ENCODE assay signal across 25 cellular contexts in genomic region chr1:22323141-22323845, GRCh38.
DNase-seq lines count a peak whose midpoint lies in the region; ATAC-seq and TF ChIP-seq lines count a peak whose summit lies in the region.
"Had no signal": no experiment of that assay in that cellular context is flagged by ENCODE, and none has a peak within 500 bp of the region (broad histone marks: within the 10 kb centered on the region; RNA-seq: fewer than 3 reads in every experiment).

No MANE protein-coding gene starts in this region.

- H3K79me2 ChIP-seq in PC-3 (ENCODE audit: low read length), result no peaks in the 10 kb centered on the region

- peaks cover 53% of the 10 kb centered on the region for H3K27me3 Mint-ChIP-seq in nephron (ENCODE audit: low read depth)
- no peaks in the 10 kb centered on the region for H3K27me3 Mint-ChIP-seq in type B pancreatic cell

- no peaks in the 10 kb centered on the region for H3K9me3 Mint-ChIP-seq in nephron
- no peaks in the 10 kb centered on the region for H3K9me3 Mint-ChIP-seq in type B pancreatic cell
- H3K9me3 Mint-ChIP-seq: CD8-positive, alpha-beta T cell; GM23338; HFFc6 had no signal

- POLR2A ChIA-PET in PC-3 (lab: Charles Lee; ENCODE audit: unreplicated experiment), result no interaction called here

- H3K36me3 Mint-ChIP-seq in nephron (ENCODE audit: low read depth), result no peaks in the 10 kb centered on the region
- H3K36me3 Mint-ChIP-seq in type B pancreatic cell, result no peaks in the 10 kb centered on the region
- H3K36me3 Mint-ChIP-seq: CD8-positive, alpha-beta T cell had no signal

- H3K27me3 ChIP-seq in BLaER1 (no peaks in the 10 kb centered on the region), PC-3 (ENCODE audit: low read length) (no peaks in the 10 kb centered on the region)

- DNase-seq in islet precursor cell (peak; percentile 16), type B pancreatic cell (ENCODE audit: extremely low spot score, unreplicated experiment) (peak; percentile 60), activated gamma-delta T cell (lab: John Stamatoyannopoulos, UW) (no peak), PC-3 (no peak)
- DNase-seq: Caco-2; DMS79; GF-D8; HFFc6; NCI-H1048; NCI-H1694; NCI-H2029 treated with DMSO at 0.1 percent for 48 hours; NCI-H446 treated with DMSO at 0.1 percent for 48 hours; NCI-H526; NK-92 treated with Interleukin-12 subunit alpha and Interleukin-12 subunit beta, amount 100 ng/mL, for 24 hours; SHP77 had no signal

- H3K36me3 ChIP-seq in BLaER1 (no peaks in the 10 kb centered on the region), PC-3 (ENCODE audit: low read depth, low read length) (no peaks in the 10 kb centered on the region)
- H3K36me3 ChIP-seq: HAP-1 had no signal

- CTCF ChIA-PET in PC-3 (lab: Charles Lee), result no interaction called here

- H3K4me1 Mint-ChIP-seq in nephron (peaks cover 54% of the 10 kb centered on the region), type B pancreatic cell (ENCODE audit: unreplicated experiment) (peaks cover 49% of the 10 kb centered on the region)

- H3K27ac Mint-ChIP-seq in nephron (peak overlapping the region in 2 of 3 experiments; percentile 74 to 80), type B pancreatic cell (no peak overlapping the region)
- H3K27ac Mint-ChIP-seq: CD8-positive, alpha-beta T cell; GM23338; HFFc6 had no signal

- no peaks in the 10 kb centered on the region for H3K9me2 ChIP-seq in PC-3 (replicated peaks; ENCODE audit: low read length)

- H3K4me3 ChIP-seq in BLaER1 (no peak overlapping the region), PC-3 (ENCODE audit: low read length) (no peak overlapping the region)
- H3K4me3 ChIP-seq: GM23338, HAP-1 had no signal

- BruUV-seq in PC-3 (replicated peaks; lab: Mats Ljungman, UMichigan), result no TSS peak

- intact Hi-C loops in PC-3 (cut with micrococcal nuclease), result no loop called here

- no peak overlapping the region for H3K4me3 Mint-ChIP-seq in nephron
- no peak overlapping the region for H3K4me3 Mint-ChIP-seq in type B pancreatic cell
- H3K4me3 Mint-ChIP-seq: CD8-positive, alpha-beta T cell; GM23338; HFFc6 had no signal

- H3K27ac ChIP-seq in BLaER1 (no peak overlapping the region), PC-3 (ENCODE audit: low read length) (no peak overlapping the region)
- H3K27ac ChIP-seq: C4-2B, HL-60, RWPE1 had no signal

- H2AFZ ChIP-seq in PC-3 (ENCODE audit: low read length), result no peak overlapping the region
- H2AFZ ChIP-seq: GM23338 had no signal

- no peaks in the 10 kb centered on the region for H3F3A ChIP-seq in PC-3 (ENCODE audit: low read length, unreplicated experiment)

- ATAC-seq in HG03039 (IDR thresholded peaks at IDR 0.05; ENCODE audit: unreplicated experiment), result no peak
- ATAC-seq in PC-3, result no peak
- ATAC-seq: CD8-positive, alpha-beta T cell; GM23338; Panc1 had no signal

- TF ChIP-seq CTCF in nephron (IDR thresholded peaks at IDR 0.05; ENCODE audit: unreplicated experiment in 3 of 3), result no peak
- TF ChIP-seq CTCF in type B pancreatic cell (conservative IDR thresholded peaks at IDR 0.05), result no peak
- TF ChIP-seq CTCF in PC-3 (conservative IDR thresholded peaks at IDR 0.05; ENCODE audit: low read depth, low read length), result no peak

- H3K4me1 ChIP-seq in BLaER1, result peaks cover 51% of the 10 kb centered on the region
- no peaks in the 10 kb centered on the region for H3K4me1 ChIP-seq in PC-3 (ENCODE audit: insufficient read depth, low read length)
- H3K4me1 ChIP-seq: Caco-2, HAP-1 had no signal

- no peak overlapping the region for H3K9ac ChIP-seq in BLaER1
- no peak overlapping the region for H3K9ac ChIP-seq in PC-3 (ENCODE audit: low read length)

- H4K20me1 ChIP-seq in BLaER1 (no peaks in the 10 kb centered on the region), PC-3 (ENCODE audit: low read length) (no peaks in the 10 kb centered on the region)

- H3K9me3 ChIP-seq in BLaER1 (no peaks in the 10 kb centered on the region), PC-3 (ENCODE audit: low read length) (no peaks in the 10 kb centered on the region)
- H3K9me3 ChIP-seq: Caco-2, HAP-1 had no signal

- H3K4me2 ChIP-seq in BLaER1 (peak overlapping the region; percentile 75), PC-3 (ENCODE audit: low read length) (no peak overlapping the region)
- H3K4me2 ChIP-seq: GM23338 had no signal

Comparison
In these comparisons a context has a peak if more than half of its experiments do, and no peak if none do; other contexts are left out.
1. DNase-seq: peak in islet precursor cell (single experiment) and type B pancreatic cell (single experiment); none in activated gamma-delta T cell (single experiment) and PC-3 (single experiment).